Comparison of ENCODE assay signal across 7 cellular contexts in genomic region chr18:63366270-63366990, GRCh38. TPM values are rescaled to one million over a fixed set of nuclear protein-coding genes. Genes with fewer than 3 reads are reported as not detected.
DNase-seq lines count a peak whose midpoint lies in the region; FAIRE-seq and TF ChIP-seq lines count a peak whose summit lies in the region.

No MANE protein-coding gene starts in this region.

- H3K36me3 Mint-ChIP-seq in activated CD4-positive, alpha-beta T cell treated with anti-CD3 and anti-CD28 coated beads, Interleukin-2, amount 10 ng/mL, durations not matched to agents 24 days and 14 days (ENCODE audit: low read depth) = peaks cover 39% of the 10 kb centered on the region

- peak; percentile 74 for FAIRE-seq in GM12891 (lab: Jason Lieb, UNC)

- H3K27ac ChIP-seq in liver (ENCODE audit: low read depth in 1 of 2, low read length in 2 of 2) = peak overlapping the region; percentile 97 to 99

- H3K9ac ChIP-seq in liver (ENCODE audit: low read depth in 1 of 2, low read length in 2 of 2) = peak overlapping the region; percentile 72 to 97

- DNase-seq in GM12891 (ENCODE audit: insufficient read length, low spot score) (peak; percentile 46), HFF-Myc (ENCODE audit: extremely low read depth, low read depth) (no peak), NB4 (ENCODE audit: low read depth) (peak; percentile 69), dedifferentiated amniotic fluid mesenchymal stem cell (ENCODE audit: extremely low spot score) (peak; percentile 49)
- peak; percentile 90 for DNase-seq in activated CD4-positive, alpha-beta T cell treated with anti-CD3 and anti-CD28 coated beads, Interleukin-2, amount 10 ng/mL, durations not matched to agents 24 days and 14 days
- DNase-seq in stimulated activated CD4-positive, alpha-beta T cell treated with anti-CD3 and anti-CD28 coated beads, Interleukin-4, amount 100 ng/mL, for 48 hours (ENCODE audit: low read depth in 2 of 2) = peak; percentile 58 to 66

- peaks cover 22% of the 10 kb centered on the region for H3K9me3 Mint-ChIP-seq in activated CD4-positive, alpha-beta T cell treated with anti-CD3 and anti-CD28 coated beads, Interleukin-2, amount 10 ng/mL, durations not matched to agents 24 days and 14 days

- peaks cover 2 to 16% (median 4%) of the 10 kb centered on the region in 4 donors for H3K4me1 ChIP-seq in liver (ENCODE audit: control insufficient read depth in 4 of 4, insufficient read depth in 4 of 4, low read length in 3 of 4)

- H3K9me3 ChIP-seq in liver (ENCODE audit: control insufficient read depth in 4 of 4, low read length in 3 of 4) = peaks cover 0 to 2% (median 0%) of the 10 kb centered on the region in 4 donors

- TF ChIP-seq POLR2A in GM12891 (IDR thresholded peaks at IDR 0.05; ENCODE audit: low read depth, low read length) (no peak), NB4 (IDR thresholded peaks at IDR 0.05; ENCODE audit: extremely low read depth, insufficient read length) (no peak)

- under 1% methylated on average over 60 of the region's 60 CpGs for WGBS in liver

- no peaks in the 10 kb centered on the region for H3K27me3 Mint-ChIP-seq in activated CD4-positive, alpha-beta T cell treated with anti-CD3 and anti-CD28 coated beads, Interleukin-2, amount 10 ng/mL, durations not matched to agents 24 days and 14 days

- H3K27ac Mint-ChIP-seq in activated CD4-positive, alpha-beta T cell treated with anti-CD3 and anti-CD28 coated beads, Interleukin-2, amount 10 ng/mL, durations not matched to agents 24 days and 14 days = peak overlapping the region; percentile 70

- TF ChIP-seq RAD21 in liver (IDR thresholded peaks at IDR 0.05) = no peak

- intact Hi-C loops in activated CD4-positive, alpha-beta T cell treated with anti-CD3 and anti-CD28 coated beads, Interleukin-2, amount 10 ng/mL, durations not matched to agents 24 days and 14 days (cut with micrococcal nuclease) = loop anchor here (2.0 to 5.0 kb wide), 4 partner anchors 34 to 844 kb away; partner anchors contain the start of gene ZCCHC2

- H3K27me3 ChIP-seq in liver (ENCODE audit: control insufficient read depth in 4 of 4, insufficient read depth in 4 of 4, low read length in 3 of 4) = no peaks in the 10 kb centered on the region

- H3K36me3 ChIP-seq in liver (ENCODE audit: control insufficient read depth in 4 of 4, insufficient read depth in 3 of 4, low read depth in 1 of 4, low read length in 3 of 4) = peaks cover 2 to 10% (median 6%) of the 10 kb centered on the region in 4 donors

- peaks cover 29% of the 10 kb centered on the region for H3K4me1 Mint-ChIP-seq in activated CD4-positive, alpha-beta T cell treated with anti-CD3 and anti-CD28 coated beads, Interleukin-2, amount 10 ng/mL, durations not matched to agents 24 days and 14 days

- TF ChIP-seq CTCF in HFF-Myc (IDR thresholded peaks at IDR 0.05; ENCODE audit: low read depth, low read length, missing control alignments) (no peak), NB4 (IDR thresholded peaks at IDR 0.05; ENCODE audit: low read depth, low read length) (no peak), liver (IDR thresholded peaks at IDR 0.05; ENCODE audit: low read depth, low read length, missing input control) (no peak)

- H3K4me3 ChIP-seq in HFF-Myc (replicated peaks; ENCODE audit: low read depth, low read length) (peak overlapping the region; percentile 87), NB4 (ENCODE audit: low read depth, low read length) (peak overlapping the region; percentile 90), liver (ENCODE audit: low read depth in 1 of 3, low read length in 3 of 3) (peak overlapping the region; percentile 82 to 96 (median 84))

- peak overlapping the region; percentile 91 for H3K4me3 Mint-ChIP-seq in activated CD4-positive, alpha-beta T cell treated with anti-CD3 and anti-CD28 coated beads, Interleukin-2, amount 10 ng/mL, durations not matched to agents 24 days and 14 days

TF ChIP-seq in GM12891, 5 proteins besides CTCF, POLR2A, EP300 and RAD21:
- TF ChIP-seq PAX5 (IDR thresholded peaks at IDR 0.05; ENCODE audit: insufficient read depth, low read length, severe bottlenecking) = no peak
- no peak for TF ChIP-seq POU2F2 (IDR thresholded peaks at IDR 0.05; ENCODE audit: low read depth, low read length)
- no peak for TF ChIP-seq POLR2AphosphoS5 (IDR thresholded peaks at IDR 0.05; ENCODE audit: low read depth, low read length)
- 0 out of 2 replicates have a peak, but pooled peaks have one; percentile 5 for TF ChIP-seq SPI1 (IDR thresholded peaks at IDR 0.05; ENCODE audit: low read depth, low read length)

TF ChIP-seq in liver, 16 proteins besides CTCF, POLR2A, EP300 and RAD21:
- no peak for TF ChIP-seq NR2F2 (IDR thresholded peaks at IDR 0.05)
- TF ChIP-seq REST (IDR thresholded peaks at IDR 0.05) = no peak
- TF ChIP-seq GABPA (IDR thresholded peaks at IDR 0.05 in 1 of 2, conservative IDR thresholded peaks at IDR 0.05 in 1 of 2) = peak in 1 of 2 donors; percentile 29
- TF ChIP-seq JUND (IDR thresholded peaks at IDR 0.05) = peak in 1 of 2 donors; percentile 54
- peak; percentile 15 for TF ChIP-seq MAX (IDR thresholded peaks at IDR 0.05)

RNA-seq across cellular contexts. Expression of gene KDSR, which starts 0.6 kb away (rescaled TPM):
- 12.4 TPM for polyA plus RNA-seq in GM12891 (2012; ENCODE audit: low read depth, missing spikeins)
- 83.9 and 86.9 TPM in 2 replicates for total RNA-seq in activated CD4-positive, alpha-beta T cell treated with anti-CD3 and anti-CD28 coated beads, Interleukin-2, amount 10 ng/mL, durations not matched to agents 24 days and 14 days
- 10 to 100 TPM; 11.3 to 34.1 TPM for total RNA-seq in liver
- polyA plus RNA-seq in liver = 10 to 100 TPM; 28.7 to 37.2 TPM

RNA-seq across cellular contexts. Expression of gene BCL2, which starts 46.9 kb away (rescaled TPM):
- 25.4 TPM for polyA plus RNA-seq in GM12891 (2012; ENCODE audit: low read depth, missing spikeins)
- 80.5 and 81.3 TPM in 2 replicates for total RNA-seq in activated CD4-positive, alpha-beta T cell treated with anti-CD3 and anti-CD28 coated beads, Interleukin-2, amount 10 ng/mL, durations not matched to agents 24 days and 14 days
- total RNA-seq in liver = 1 to 10 TPM; 2.1 to 3.9 TPM
- polyA plus RNA-seq in liver = under 1 TPM; 0.40 to 0.69 TPM

RNA-seq across cellular contexts. Expression of gene VPS4B, which starts 55.8 kb away (rescaled TPM):
- 12.3 TPM for polyA plus RNA-seq in GM12891 (2012; ENCODE audit: low read depth, missing spikeins)
- total RNA-seq in activated CD4-positive, alpha-beta T cell treated with anti-CD3 and anti-CD28 coated beads, Interleukin-2, amount 10 ng/mL, durations not matched to agents 24 days and 14 days = 50.8 and 62.1 TPM in 2 replicates
- total RNA-seq in liver = 10 to 100 TPM; 18.6 to 20.6 TPM
- 10 to 100 TPM; 12.2 to 17.7 TPM for polyA plus RNA-seq in liver

Comparison
In these comparisons a context has a peak if more than half of its experiments do, and no peak if none do; other contexts are left out.
1. RNA of gene BCL2, which starts 46.9 kb away (total RNA-seq): 80.5 to 81.3 TPM in activated CD4-positive, alpha-beta T cell treated with anti-CD3 and anti-CD28 coated beads, Interleukin-2, amount 10 ng/mL, durations not matched to agents 24 days and 14 days; 2.1 to 3.9 TPM in liver; every median in the first group is over 10 times any median in the second.
2. Peak in every context shown above with its lines, with median percentiles within 50 percentile points of each other: H3K4me3 ChIP-seq.